ENCODE assay signal across 26 cellular contexts in the genomic region with DNA sequence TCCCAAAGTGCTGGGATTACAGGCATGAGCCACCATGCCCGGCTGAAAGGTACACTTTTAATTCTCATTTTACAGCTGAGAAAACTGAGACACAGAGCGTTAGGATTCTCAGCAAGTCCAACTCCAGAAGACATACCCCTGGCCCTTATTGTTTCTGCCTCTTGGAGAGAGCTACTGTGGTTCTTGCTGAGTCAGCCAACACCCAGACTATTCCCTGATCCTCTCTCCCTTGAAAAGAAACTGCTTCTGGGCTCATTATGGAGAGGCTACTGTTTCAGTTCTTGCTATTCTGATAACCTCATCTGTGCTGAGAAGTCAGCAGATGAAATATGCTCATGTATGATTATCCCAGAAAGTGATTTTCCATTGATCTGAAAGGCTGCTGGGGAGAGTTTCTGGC.
"Had no signal": no experiment of that assay in that cellular context is flagged by ENCODE, and none has a peak within 500 bp of the region (broad histone marks: within the 10 kb centered on the region; RNA-seq: fewer than 3 reads in every experiment).

No MANE protein-coding gene starts in this region.

- H3K36me3 Mint-ChIP-seq: immature natural killer cell, mesothelial cell of epicardium had no signal

- H3K27ac Mint-ChIP-seq: dendritic cell treated with granulocyte-macrophage colony-stimulating factor and Interleukin-4, amounts not matched to agents 40 ng/mL and 50 ng/mL, for 4 days; effector memory CD8-positive, alpha-beta T cell; endodermal cell; immature natural killer cell; mesothelial cell of epicardium had no signal

- H3K4me1 ChIP-seq: colonic mucosa, esophagus squamous epithelium, gastrocnemius medialis, heart left ventricle, left lung, lower lobe of right lung had no signal

- H3K4me3 ChIP-seq: colonic mucosa, esophagus squamous epithelium, gastrocnemius medialis, heart left ventricle, hepatocyte, left lung, lower lobe of right lung had no signal

- H3K27ac ChIP-seq: colonic mucosa, epithelial cell of prostate, esophagus squamous epithelium, gastrocnemius medialis, heart left ventricle, hepatocyte, left lung, lower lobe of right lung had no signal

- H2AFZ ChIP-seq: hepatocyte had no signal

- H3K4me1 Mint-ChIP-seq: immature natural killer cell had no signal

- H3K36me3 ChIP-seq: colonic mucosa, esophagus squamous epithelium, gastrocnemius medialis, heart left ventricle, left lung, lower lobe of right lung had no signal

- DNase-seq: cerebellar nuclear complex; colonic mucosa; cortex of kidney; effector CD8-positive, alpha-beta T cell; effector memory CD8-positive, alpha-beta T cell; endodermal cell; erythroblast; esophagus squamous epithelium; foreskin fibroblast; foreskin melanocyte; gastrocnemius medialis; heart left ventricle; hypothalamus; immature natural killer cell; islet precursor cell; left cardiac atrium; left lung; left ventricle myocardium superior; lower lobe of right lung; mesenchymal stem cell had no signal

- H3K27me3 Mint-ChIP-seq: dendritic cell treated with granulocyte-macrophage colony-stimulating factor and Interleukin-4, amounts not matched to agents 40 ng/mL and 50 ng/mL, for 4 days; effector memory CD8-positive, alpha-beta T cell had no signal

- H3K9me3 Mint-ChIP-seq: dendritic cell treated with granulocyte-macrophage colony-stimulating factor and Interleukin-4, amounts not matched to agents 40 ng/mL and 50 ng/mL, for 4 days; endodermal cell; mesothelial cell of epicardium had no signal

- H3K4me3 Mint-ChIP-seq: dendritic cell treated with granulocyte-macrophage colony-stimulating factor and Interleukin-4, amounts not matched to agents 40 ng/mL and 50 ng/mL, for 4 days; effector memory CD8-positive, alpha-beta T cell; endodermal cell; immature natural killer cell; mesothelial cell of epicardium had no signal

- ATAC-seq: effector memory CD8-positive, alpha-beta T cell; esophagus mucosa; gastrocnemius medialis; heart left ventricle; left cardiac atrium; left lung; left ventricle myocardium superior; lower lobe of right lung had no signal

- H3K4me2 ChIP-seq: hepatocyte had no signal

- H3K27me3 ChIP-seq: colonic mucosa, esophagus squamous epithelium, gastrocnemius medialis, heart left ventricle, hepatocyte, left lung had no signal

- FAIRE-seq: endometrium had no signal

- H3K9me3 ChIP-seq: colonic mucosa, esophagus squamous epithelium, gastrocnemius medialis, heart left ventricle, left lung, lower lobe of right lung had no signal
